8 cellular contexts compared by ENCODE assay signal in genomic region chr7:50449881-50450690, GRCh38. TPM values are rescaled to one million over a fixed set of nuclear protein-coding genes. Genes with fewer than 3 reads are reported as not detected.
DNase-seq lines count a peak whose midpoint lies in the region; ATAC-seq and TF ChIP-seq lines count a peak whose summit lies in the region.

Gene FIGNL1, minus strand, starts transcription at chr7:50450350. Its CDS starts 3,063 bp downstream, at chr7:50447287.

- no peaks in the 10 kb centered on the region for H3K9me3 ChIP-seq in CD4-positive, alpha-beta T cell (ENCODE audit: control insufficient read depth, low read length)

- H3K4me3 Mint-ChIP-seq in CD4-positive, alpha-beta T cell: peak within 1 kb of the TSS; percentile 92
- H3K4me3 Mint-ChIP-seq in activated CD8-positive, alpha-beta T cell treated with anti-CD3 and anti-CD28 coated beads, Interleukin-2, amount 10 ng/mL, durations not matched to agents 7 days and 5 days: peak within 1 kb of the TSS; percentile 93

- peak within 1 kb of the TSS; percentile 75 for H3K27ac ChIP-seq in CD4-positive, alpha-beta T cell (ENCODE audit: low read depth, low read length)

- CTCF ChIA-PET in CD4-positive, alpha-beta T cell (lab: Charles Lee): interaction anchor here (1.3 to 1.8 kb wide), 2 partner anchors 18 to 32 kb away, joined by 3 to 5 read pairs; no protein-coding TSS in a partner anchor
- CTCF ChIA-PET in activated CD8-positive, alpha-beta T cell treated with anti-CD3 and anti-CD28 coated beads, Interleukin-2, amount 10 ng/mL, durations not matched to agents 7 days and 5 days (lab: Charles Lee): interaction anchor here (1.0 to 1.8 kb wide), 7 partner anchors 13 to 358 kb away, joined by 3 to 6 read pairs (median 5); no protein-coding TSS in a partner anchor

- ATAC-seq in CD4-positive, alpha-beta T cell (ENCODE audit: poor library complexity): peak; percentile 95
- peak; percentile 95 for ATAC-seq in GM19397 (IDR thresholded peaks at IDR 0.05; ENCODE audit: unreplicated experiment)
- peak; percentile 53 for ATAC-seq in HG03558 (IDR thresholded peaks at IDR 0.05; ENCODE audit: extremely low read depth, unreplicated experiment)
- ATAC-seq in activated CD8-positive, alpha-beta T cell treated with anti-CD3 and anti-CD28 coated beads, Interleukin-2, amount 10 ng/mL, durations not matched to agents 7 days and 5 days: peak; percentile 97

- H3K27me3 Mint-ChIP-seq in CD4-positive, alpha-beta T cell: no peaks in the 10 kb centered on the region
- peaks cover 5% of the 10 kb centered on the region for H3K27me3 Mint-ChIP-seq in activated CD8-positive, alpha-beta T cell treated with anti-CD3 and anti-CD28 coated beads, Interleukin-2, amount 10 ng/mL, durations not matched to agents 7 days and 5 days (ENCODE audit: low read depth)

- POLR2A ChIA-PET in CD4-positive, alpha-beta T cell (lab: Charles Lee): interaction anchor here (1.2 to 1.6 kb wide), 4 partner anchors 18 to 381 kb away, joined by 3 to 6 read pairs (median 4); partner anchors contain the start of gene ZPBP
- POLR2A ChIA-PET in activated CD8-positive, alpha-beta T cell treated with anti-CD3 and anti-CD28 coated beads, Interleukin-2, amount 10 ng/mL, durations not matched to agents 7 days and 5 days (lab: Charles Lee): interaction anchor here (0.7 to 1.4 kb wide), 2 partner anchors 10 to 29 kb away, joined by 3 read pairs; no protein-coding TSS in a partner anchor

- peak; percentile 65 to 87 (median 78) for DNase-seq in CD4-positive, alpha-beta T cell
- peak; percentile 84 for DNase-seq in NCI-H774 (lab: John Stamatoyannopoulos, UW)
- peak; percentile 89 for DNase-seq in activated CD8-positive, alpha-beta T cell treated with anti-CD3 and anti-CD28 coated beads, Interleukin-2, amount 10 ng/mL, durations not matched to agents 7 days and 5 days
- DNase-seq in effector CD4-positive, alpha-beta T cell: peak; percentile 67
- peak; percentile 78 to 87 for DNase-seq in lung microvascular endothelial cell (ENCODE audit: low read depth in 2 of 2)
- DNase-seq in stimulated activated CD4-positive, alpha-beta T cell treated with anti-CD3 and anti-CD28 coated beads, TNF-alpha, amount 100 ng/mL, for 48 hours (ENCODE audit: low read depth in 3 of 3): peak; percentile 71 to 75 (median 72)

- intact Hi-C loops in CD4-positive, alpha-beta T cell (cut with DNase I, micrococcal nuclease): no loop called here

- TF ChIP-seq CTCF in CD4-positive, alpha-beta T cell (IDR thresholded peaks at IDR 0.05): no peak

- no peaks in the 10 kb centered on the region for H3K9me3 Mint-ChIP-seq in CD4-positive, alpha-beta T cell
- H3K9me3 Mint-ChIP-seq in activated CD8-positive, alpha-beta T cell treated with anti-CD3 and anti-CD28 coated beads, Interleukin-2, amount 10 ng/mL, durations not matched to agents 7 days and 5 days (ENCODE audit: insufficient read depth): no peaks in the 10 kb centered on the region

- peaks cover 28% of the 10 kb centered on the region for H3K36me3 Mint-ChIP-seq in CD4-positive, alpha-beta T cell (ENCODE audit: low read depth)
- H3K36me3 Mint-ChIP-seq in activated CD8-positive, alpha-beta T cell treated with anti-CD3 and anti-CD28 coated beads, Interleukin-2, amount 10 ng/mL, durations not matched to agents 7 days and 5 days (ENCODE audit: low read depth): peaks cover 31% of the 10 kb centered on the region

- peak within 1 kb of the TSS; percentile 96 for H3K27ac Mint-ChIP-seq in CD4-positive, alpha-beta T cell
- H3K27ac Mint-ChIP-seq in activated CD8-positive, alpha-beta T cell treated with anti-CD3 and anti-CD28 coated beads, Interleukin-2, amount 10 ng/mL, durations not matched to agents 7 days and 5 days: peak within 1 kb of the TSS; percentile 96

- peaks cover 25% of the 10 kb centered on the region for H3K4me1 Mint-ChIP-seq in CD4-positive, alpha-beta T cell (ENCODE audit: low read depth)
- peaks cover 51% of the 10 kb centered on the region for H3K4me1 Mint-ChIP-seq in activated CD8-positive, alpha-beta T cell treated with anti-CD3 and anti-CD28 coated beads, Interleukin-2, amount 10 ng/mL, durations not matched to agents 7 days and 5 days (ENCODE audit: low read depth)

- no peaks in the 10 kb centered on the region for H3K27me3 ChIP-seq in CD4-positive, alpha-beta T cell (ENCODE audit: control insufficient read depth, insufficient read depth, low read length)

RNA-seq across cellular contexts. Expression of gene FIGNL1, which starts in this region (rescaled TPM):
- 10 to 100 TPM; 10.4 to 11.5 TPM for total RNA-seq in CD4-positive, alpha-beta T cell
- 10 to 100 TPM; 40.7 to 41.0 TPM for total RNA-seq in activated CD8-positive, alpha-beta T cell treated with anti-CD3 and anti-CD28 coated beads, Interleukin-2, amount 10 ng/mL, durations not matched to agents 7 days and 5 days
- total RNA-seq in lung microvascular endothelial cell: 11.9 and 20.3 TPM in 2 replicates

Comparison
In these comparisons a context has a peak if more than half of its experiments do, and no peak if none do; other contexts are left out.
1. Peak in every context shown above with its lines: DNase-seq, ATAC-seq and H3K27ac ChIP-seq.